ENCODE assay signal across 9 cellular contexts in the genomic region with DNA sequence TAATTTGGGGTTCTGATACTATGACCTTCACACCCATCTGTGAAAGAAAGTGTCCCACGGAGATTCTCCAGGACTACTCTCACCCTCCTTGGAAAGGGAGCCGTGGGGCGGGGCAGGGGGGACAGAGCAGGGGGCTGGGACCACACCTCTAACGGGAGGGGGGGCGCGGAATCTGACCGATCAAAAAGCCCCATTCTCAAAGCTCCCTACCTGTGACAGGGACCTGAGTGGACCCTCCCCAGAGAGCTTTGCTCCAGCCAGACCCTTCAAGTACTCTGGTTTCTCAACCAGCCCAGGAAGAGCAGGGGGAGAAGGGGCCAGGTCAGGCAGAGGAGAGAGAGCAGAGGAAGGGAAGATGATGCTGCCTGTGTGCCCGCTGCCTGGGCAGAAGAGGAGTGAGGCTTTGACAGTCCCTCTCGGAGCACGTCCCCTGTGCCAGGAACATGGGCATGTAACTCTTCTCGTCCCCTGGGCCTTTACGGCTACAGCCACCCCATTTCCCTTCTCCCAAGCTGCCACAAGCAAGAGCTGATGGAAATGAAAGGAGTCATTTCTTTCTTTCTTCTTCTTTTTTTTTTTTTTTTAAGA. TPM values are rescaled to one million over a fixed set of nuclear protein-coding genes. Genes with fewer than 3 reads are reported as not detected.
A peak's percentile ranks its signal among the peaks of the same experiment; 100 is the strongest.
DNase-seq lines count a peak whose midpoint lies in the region; ATAC-seq, FAIRE-seq and TF ChIP-seq lines count a peak whose summit lies in the region.
"Had no signal": no experiment of that assay in that cellular context is flagged by ENCODE, and none has a peak within 500 bp of the region (broad histone marks: within the 10 kb centered on the region; RNA-seq: fewer than 3 reads in every experiment).

No MANE protein-coding gene starts in this region.

- H3K4me3 ChIP-seq in OCI-LY1 (ENCODE audit: low read depth, low read length, poor library complexity, severe bottlenecking) (no peak overlapping the region), endothelial cell of umbilical vein (replicated peaks in 1 of 3; ENCODE audit: insufficient read depth in 1 of 3, low read depth in 1 of 3, low read length in 3 of 3) (peak overlapping the region in 2 of 3 experiments; percentile 32 to 64), rectal smooth muscle tissue (ENCODE audit: low read length) (peak overlapping the region; percentile 94)

- CTCF ChIA-PET in endothelial cell of umbilical vein (lab: Charles Lee) = interaction anchor here (0.9 to 1.6 kb wide), 3 partner anchors 21 to 87 kb away, joined by 3 to 7 read pairs (median 3); no protein-coding TSS in a partner anchor

- intact Hi-C loops in endothelial cell of umbilical vein (cut with micrococcal nuclease) = no loop called here

- H3K9me3 ChIP-seq in OCI-LY1 (ENCODE audit: low read length) (no peaks in the 10 kb centered on the region), endothelial cell of umbilical vein (replicated peaks; ENCODE audit: control insufficient read depth, insufficient read depth, low read length) (no peaks in the 10 kb centered on the region)

- no peaks in the 10 kb centered on the region for H3K9me3 Mint-ChIP-seq in osteocyte (ENCODE audit: unreplicated experiment)

- no peaks in the 10 kb centered on the region for H3K27me3 ChIP-seq in OCI-LY1 (ENCODE audit: insufficient read depth, low read length)
- no peaks in the 10 kb centered on the region for H3K27me3 ChIP-seq in endothelial cell of umbilical vein (ENCODE audit: control insufficient read depth in 2 of 2, insufficient read depth in 2 of 2, low read length in 2 of 2)
- H3K27me3 ChIP-seq in rectal smooth muscle tissue (ENCODE audit: control insufficient read depth, insufficient read depth, low read length) = no peaks in the 10 kb centered on the region

- no peaks in the 10 kb centered on the region for H3F3A ChIP-seq in OCI-LY1 (ENCODE audit: insufficient read depth, low read length)

- no peaks in the 10 kb centered on the region for H4K20me1 ChIP-seq in OCI-LY1 (ENCODE audit: insufficient read depth, low read length)
- H4K20me1 ChIP-seq in endothelial cell of umbilical vein (replicated peaks; ENCODE audit: control insufficient read depth, extremely low read depth, insufficient read depth, low read length) = no peaks in the 10 kb centered on the region

- POLR2A ChIA-PET in endothelial cell of umbilical vein (lab: Charles Lee) = no interaction called here

- no TSS peak for BruUV-seq in endothelial cell of umbilical vein (replicated peaks; lab: Mats Ljungman, UMichigan)

- no peak for ATAC-seq in HG03432 (IDR thresholded peaks at IDR 0.05; ENCODE audit: unreplicated experiment)

- H3K4me1 ChIP-seq in OCI-LY1 (ENCODE audit: insufficient read depth, low read length, severe bottlenecking) (no peaks in the 10 kb centered on the region), endothelial cell of umbilical vein (ENCODE audit: control insufficient read depth, extremely low read depth, insufficient read depth, low read length) (peaks cover 34% of the 10 kb centered on the region), rectal smooth muscle tissue (ENCODE audit: control insufficient read depth, insufficient read depth, low read length) (peaks cover 25% of the 10 kb centered on the region)

- no peaks in the 10 kb centered on the region for H3K36me3 Mint-ChIP-seq in osteocyte (ENCODE audit: unreplicated experiment)

- no peaks in the 10 kb centered on the region for H3K9me2 ChIP-seq in OCI-LY1 (ENCODE audit: low read depth, low read length)

- TF ChIP-seq POLR2A in endothelial cell of umbilical vein (IDR thresholded peaks at IDR 0.05; ENCODE audit: low read depth, low read length) = no peak

- FAIRE-seq in endothelial cell of umbilical vein (lab: Jason Lieb, UNC) = no peak

- H3K79me2 ChIP-seq in OCI-LY1 (ENCODE audit: insufficient read depth, low read length) (no peaks in the 10 kb centered on the region), endothelial cell of umbilical vein (ENCODE audit: control insufficient read depth, insufficient read depth, low read length) (no peaks in the 10 kb centered on the region)

- H3K4me2 ChIP-seq in OCI-LY1 (ENCODE audit: low read length) (peak overlapping the region; percentile 51; the same call in 1 of the 2 replicates), endothelial cell of umbilical vein (ENCODE audit: insufficient read depth, low read length) (peak overlapping the region; percentile 93)

- peaks cover 18% of the 10 kb centered on the region for H3K4me1 Mint-ChIP-seq in osteocyte (ENCODE audit: unreplicated experiment)

- dilution Hi-C loops in endothelial cell of umbilical vein (cut with MboI; ENCODE audit: extremely low pct_ligation_motif_present, low sequenced_read_pairs) = no loop called here

- no peak overlapping the region for H3K27ac ChIP-seq in OCI-LY1 (ENCODE audit: low read depth, low read length, poor library complexity, severe bottlenecking)
- H3K27ac ChIP-seq in endothelial cell of umbilical vein (ENCODE audit: insufficient read depth, low read depth, low read length) = no peak overlapping the region
- H3K27ac ChIP-seq in rectal smooth muscle tissue (ENCODE audit: low read depth, low read length) = peak overlapping the region; percentile 90

- H3K9ac ChIP-seq in OCI-LY1 (ENCODE audit: low read length) = no peak overlapping the region
- peak overlapping the region; percentile 48 for H3K9ac ChIP-seq in endothelial cell of umbilical vein (replicated peaks; ENCODE audit: extremely low read depth, insufficient read depth, low read length)
- H3K9ac ChIP-seq in rectal smooth muscle tissue (ENCODE audit: low read length) = peak overlapping the region; percentile 49

- no peak overlapping the region for H3K4me3 Mint-ChIP-seq in osteocyte (ENCODE audit: unreplicated experiment)

- peaks cover 3% of the 10 kb centered on the region for H3K27me3 Mint-ChIP-seq in osteocyte (ENCODE audit: unreplicated experiment)

- H3K36me3 ChIP-seq in OCI-LY1 (ENCODE audit: insufficient read depth, low read length) (no peaks in the 10 kb centered on the region), endothelial cell of umbilical vein (ENCODE audit: control insufficient read depth in 2 of 2, extremely low read depth in 1 of 2, insufficient read depth in 2 of 2, low read length in 2 of 2) (no peaks in the 10 kb centered on the region), rectal smooth muscle tissue (ENCODE audit: control insufficient read depth, insufficient read depth, low read length) (peaks cover 15% of the 10 kb centered on the region)

- no peak overlapping the region for H3K27ac Mint-ChIP-seq in osteocyte (ENCODE audit: unreplicated experiment)

- no peaks in the 10 kb centered on the region for H3K9me1 ChIP-seq in endothelial cell of umbilical vein (replicated peaks; ENCODE audit: control insufficient read depth, extremely low read depth, insufficient read depth, low read length)

- TF ChIP-seq CTCF in OCI-LY1 (IDR thresholded peaks at IDR 0.05; ENCODE audit: low read length) (no peak), endothelial cell of umbilical vein (IDR thresholded peaks at IDR 0.05; ENCODE audit: extremely low read depth in 1 of 2, insufficient read depth in 1 of 2, low read depth in 1 of 2, low read length in 2 of 2) (no peak), osteocyte (IDR thresholded peaks at IDR 0.05) (no peak)

- no peak overlapping the region for H2AFZ ChIP-seq in OCI-LY1 (ENCODE audit: low read length)
- H2AFZ ChIP-seq in endothelial cell of umbilical vein (ENCODE audit: low read depth, low read length) = peak overlapping the region; percentile 99

- peak; percentile 22 for DNase-seq in GM03348 (ENCODE audit: low spot score)
- no peak for DNase-seq in endothelial cell of umbilical vein (ENCODE audit: low read depth, low spot score)
- DNase-seq in osteocyte (ENCODE audit: extremely low spot score, unreplicated experiment) = no peak
- no peak for DNase-seq in Kasumi-1 (lab: John Stamatoyannopoulos, UW)
- DNase-seq in COR-L47 (lab: John Stamatoyannopoulos, UW) = no peak

TF ChIP-seq in endothelial cell of umbilical vein, 7 proteins besides CTCF, POLR2A, EP300 and RAD21 (continues in another document):
- no peak for TF ChIP-seq GATA2 (IDR thresholded peaks at IDR 0.05; ENCODE audit: insufficient read depth, insufficient read length, low read depth, low read length)
- TF ChIP-seq FOS (IDR thresholded peaks at IDR 0.05; ENCODE audit: borderline replicate concordance, insufficient read depth, low read length) = no peak
- no peak for TF ChIP-seq JUN (IDR thresholded peaks at IDR 0.05; ENCODE audit: borderline replicate concordance, insufficient read depth, insufficient read length, low read depth)
- no peak for TF ChIP-seq POLR2AphosphoS5 (IDR thresholded peaks at IDR 0.05; ENCODE audit: insufficient read depth, low read depth, low read length)
- TF ChIP-seq EZH2 (IDR thresholded peaks at IDR 0.05; ENCODE audit: borderline replicate concordance, low read depth, low read length, severe bottlenecking) = no peak
- no peak for TF ChIP-seq MYC (IDR thresholded peaks at IDR 0.05; ENCODE audit: low read depth, low read length)

RNA-seq across cellular contexts. Expression of a gene that starts 0.7 kb away (rescaled TPM):
- total RNA-seq in endothelial cell of umbilical vein (15.0 and 21.5 TPM in 2 replicates), osteocyte (0.91 and 1.5 TPM in 2 replicates)
- 3.8 and 6.3 TPM in 2 replicates for polyA plus RNA-seq in endothelial cell of umbilical vein
- polyA plus RNA-seq in endothelial cell of umbilical vein (2011; cell fraction: cytosol; rRNA removed) = 4.8 and 6.5 TPM in 2 replicates
- polyA plus RNA-seq in endothelial cell of umbilical vein (2011; cell fraction: nucleus; rRNA removed) = 33.1 and 34.7 TPM in 2 replicates
- polyA plus RNA-seq in endothelial cell of umbilical vein (2012) = 2.8 and 4.4 TPM in 2 replicates
- 25.2 and 34.8 TPM in 2 replicates for polyA minus RNA-seq in endothelial cell of umbilical vein
- polyA minus RNA-seq in endothelial cell of umbilical vein (2011; cell fraction: cytosol; rRNA and poly(A)+ RNA removed) = not detected
- 20.0 and 26.7 TPM in 2 replicates for polyA minus RNA-seq in endothelial cell of umbilical vein (2011; cell fraction: nucleus; rRNA and poly(A)+ RNA removed)

RNA-seq across cellular contexts. Expression of a gene that starts 19.5 kb away (rescaled TPM):
- total RNA-seq in endothelial cell of umbilical vein = 0.20 and 0.99 TPM in 2 replicates
- polyA plus RNA-seq in endothelial cell of umbilical vein = 2.7 and 3.1 TPM in 2 replicates
- 2.3 and 2.9 TPM in 2 replicates for polyA plus RNA-seq in endothelial cell of umbilical vein (2011; cell fraction: cytosol; rRNA removed)
- polyA plus RNA-seq in endothelial cell of umbilical vein (2011; cell fraction: nucleus; rRNA removed) = 4.9 and 5.6 TPM in 2 replicates
- not detected in 2 replicates for polyA plus RNA-seq in endothelial cell of umbilical vein (2012)
- 2.7 and 3.1 TPM in 2 replicates for polyA minus RNA-seq in endothelial cell of umbilical vein
- not detected for polyA minus RNA-seq in endothelial cell of umbilical vein (2011; cell fraction: cytosol; rRNA and poly(A)+ RNA removed)
- polyA minus RNA-seq in endothelial cell of umbilical vein (2011; cell fraction: nucleus; rRNA and poly(A)+ RNA removed) = 3.4 and 4.3 TPM in 2 replicates
- total RNA-seq in osteocyte = not detected in 2 replicates

RNA-seq across cellular contexts. Expression of a gene that starts 43.4 kb away (rescaled TPM):
- total RNA-seq in endothelial cell of umbilical vein (not detected in 2 replicates), osteocyte (not detected in 2 replicates)
- polyA plus RNA-seq in endothelial cell of umbilical vein = 0.03 TPM in 2 replicates
- polyA plus RNA-seq in endothelial cell of umbilical vein (2011; cell fraction: cytosol; rRNA removed) = not detected in 2 replicates
- not detected in 2 replicates for polyA plus RNA-seq in endothelial cell of umbilical vein (2011; cell fraction: nucleus; rRNA removed)
- polyA plus RNA-seq in endothelial cell of umbilical vein (2012) = not detected in 2 replicates
- polyA minus RNA-seq in endothelial cell of umbilical vein = 0.15 TPM in 1 of 2 replicates, not detected in the other
- not detected for polyA minus RNA-seq in endothelial cell of umbilical vein (2011; cell fraction: cytosol; rRNA and poly(A)+ RNA removed)
- not detected in 2 replicates for polyA minus RNA-seq in endothelial cell of umbilical vein (2011; cell fraction: nucleus; rRNA and poly(A)+ RNA removed)
- total RNA-seq: T-helper 2 cell treated with Interferon-gamma antibody and Interleukin-4, amounts not matched to agents 100 ng/mL and 5 ng/mL, for 36 hours had no signal
